15 cellular contexts compared by ENCODE assay signal in the genomic region with DNA sequence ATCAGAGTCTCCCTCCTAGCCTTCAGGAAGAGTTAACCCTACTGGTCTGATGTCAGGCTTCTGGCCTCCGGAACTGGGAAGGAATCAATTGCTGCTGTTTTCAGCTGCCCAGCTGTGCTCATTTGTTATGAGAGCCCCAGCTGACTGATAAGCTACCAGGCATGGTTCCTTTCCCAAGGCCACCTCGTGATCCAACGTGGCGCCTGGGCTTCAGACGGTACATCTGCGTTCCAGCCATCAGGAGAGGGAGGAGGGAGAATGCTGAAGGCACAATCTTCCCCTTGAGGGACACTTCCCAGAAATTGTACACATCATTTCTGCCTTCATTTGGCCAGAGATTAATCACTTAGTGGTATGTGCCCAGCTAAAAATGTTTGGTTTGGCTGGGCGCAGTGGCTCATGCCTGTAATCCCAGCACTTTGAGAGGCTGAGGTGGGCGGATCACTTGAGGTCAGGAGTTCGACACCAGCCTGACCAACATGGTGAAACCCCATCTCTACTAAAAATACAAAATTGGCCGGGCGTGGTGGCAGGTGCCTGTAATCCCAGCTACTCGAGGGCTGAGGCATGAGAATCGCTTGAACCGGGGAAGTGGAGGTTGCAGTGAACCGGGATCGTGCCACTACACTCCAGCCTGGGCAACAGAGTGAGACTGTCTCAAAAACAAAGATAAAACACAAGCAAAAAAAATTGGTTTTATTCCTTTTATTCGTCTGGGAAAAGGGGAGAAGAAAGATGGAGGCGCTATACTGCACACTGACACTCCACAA. TPM values are rescaled to one million over a fixed set of nuclear protein-coding genes. Genes with fewer than 3 reads are reported as not detected.
DNase-seq lines count a peak whose midpoint lies in the region; ATAC-seq and TF ChIP-seq lines count a peak whose summit lies in the region.
"Had no signal": no experiment of that assay in that cellular context is flagged by ENCODE, and none has a peak within 500 bp of the region (broad histone marks: within the 10 kb centered on the region; RNA-seq: fewer than 3 reads in every experiment).

No MANE protein-coding gene starts in this region.

- H3K4me3 Mint-ChIP-seq in Calu3 (ENCODE audit: low read depth, unreplicated experiment), result no peak overlapping the region

- H3K4me2 ChIP-seq in osteoblast (ENCODE audit: insufficient read depth, low read length), result no peak overlapping the region

- H3K4me1 ChIP-seq in SJCRH30, result peaks cover 21% of the 10 kb centered on the region
- H3K4me1 ChIP-seq in osteoblast (ENCODE audit: insufficient read depth, low read length), result peaks cover 33% of the 10 kb centered on the region

- H3K4me1 Mint-ChIP-seq in Calu3 (ENCODE audit: low read depth, unreplicated experiment), result peaks cover 8% of the 10 kb centered on the region

- DNase-seq in AG04449 (ENCODE audit: low read depth, low spot score), result peak; percentile 31
- peak; percentile 82 to 88 for DNase-seq in SJCRH30
- peak; percentile 74 for DNase-seq in fibroblast of mammary gland (ENCODE audit: low read depth)
- DNase-seq in osteoblast (ENCODE audit: insufficient read length, low spot score, missing footprints), result peak; percentile 78
- DNase-seq in NCI-H2196 (lab: John Stamatoyannopoulos, UW; ENCODE audit: unreplicated experiment), result no peak
- DNase-seq in Calu3, result no peak
- no peak for DNase-seq in activated naive CD4-positive, alpha-beta T cell treated with anti-CD3 and anti-CD28 coated beads, Interleukin-2, amount 50 U/mL, for 16 hours
- DNase-seq: cerebellar nuclear complex, mesendoderm, NCI-H774, retina had no signal

- no peaks in the 10 kb centered on the region for H3K79me2 ChIP-seq in osteoblast (ENCODE audit: insufficient read depth, low read length)

- H3K27me3 ChIP-seq in SJCRH30 (no peaks in the 10 kb centered on the region), osteoblast (ENCODE audit: insufficient read depth, low read length) (no peaks in the 10 kb centered on the region)
- H3K27me3 ChIP-seq: SJSA1, tibial nerve had no signal

- no peak overlapping the region for H3K27ac Mint-ChIP-seq in Calu3 (ENCODE audit: unreplicated experiment)

- BruUV-seq in Calu3 (replicated peaks; lab: Mats Ljungman, UMichigan), result no TSS peak

- H3K36me3 Mint-ChIP-seq in Calu3 (ENCODE audit: insufficient read depth, unreplicated experiment), result no peaks in the 10 kb centered on the region

- H3K9me3 Mint-ChIP-seq in Calu3 (ENCODE audit: low read depth, unreplicated experiment), result no peaks in the 10 kb centered on the region

- peak overlapping the region; percentile 44 for H2AFZ ChIP-seq in osteoblast (ENCODE audit: low read length)

- H3K36me3 ChIP-seq in SJCRH30 (no peaks in the 10 kb centered on the region), osteoblast (ENCODE audit: insufficient read depth, low read length) (no peaks in the 10 kb centered on the region)
- H3K36me3 ChIP-seq: SJSA1, tibial nerve had no signal

- peaks cover 52% of the 10 kb centered on the region for H3K27me3 Mint-ChIP-seq in Calu3 (ENCODE audit: unreplicated experiment)

- no peaks in the 10 kb centered on the region for H4K20me1 ChIP-seq in osteoblast (ENCODE audit: insufficient read depth, low read length)

- intact Hi-C loops in Calu3 (cut with micrococcal nuclease; ENCODE audit: unreplicated experiment), result no loop called here

- ATAC-seq in GM19463 (IDR thresholded peaks at IDR 0.05; ENCODE audit: unreplicated experiment), result no peak
- ATAC-seq: activated CD4-positive, CD25-positive, alpha-beta regulatory T cell treated with anti-CD3 and anti-CD28 coated beads, Interleukin-2, amount 50 U/mL, for 24 hours had no signal

- POLR2A ChIA-PET in AG04449 (lab: Yijun Ruan, JAX), result interaction anchor here (1.2 kb wide), 2 partner anchors 26 to 35 kb away, joined by 4 to 5 read pairs; no protein-coding TSS in a partner anchor

- CTCF ChIA-PET in AG04449 (lab: Yijun Ruan, JAX), result interaction anchor here (0.7 to 3.6 kb wide), 2 partner anchors 48 to 84 kb away, joined by 3 to 21 read pairs; no protein-coding TSS in a partner anchor
- CTCF ChIA-PET in Calu3 (lab: Charles Lee), result no interaction called here

- peak overlapping the region; percentile 47 for H3K27ac ChIP-seq in SJCRH30
- H3K27ac ChIP-seq in osteoblast (ENCODE audit: low read depth, low read length), result peak overlapping the region; percentile 49
- H3K27ac ChIP-seq: SJSA1 had no signal

- no peak for TF ChIP-seq CTCF in AG04449 (IDR thresholded peaks at IDR 0.05; ENCODE audit: insufficient read depth, low read length, missing control alignments)
- no peak for TF ChIP-seq CTCF in fibroblast of mammary gland (conservative IDR thresholded peaks at IDR 0.05; ENCODE audit: control insufficient read depth, insufficient read depth, low read depth, low read length)
- TF ChIP-seq CTCF in osteoblast (IDR thresholded peaks at IDR 0.05; ENCODE audit: extremely low read depth, low read depth, low read length), result no peak
- no peak for TF ChIP-seq CTCF in Calu3 (IDR thresholded peaks at IDR 0.05; ENCODE audit: unreplicated experiment)

- H3K4me3 ChIP-seq in AG04449 (ENCODE audit: low read depth, low read length) (no peak overlapping the region), SJCRH30 (no peak overlapping the region), fibroblast of mammary gland (ENCODE audit: control insufficient read depth, low read depth, low read length) (no peak overlapping the region), osteoblast (ENCODE audit: insufficient read depth, low read length) (no peak overlapping the region)
- H3K4me3 ChIP-seq: SJSA1, tibial nerve had no signal

- no peaks in the 10 kb centered on the region for H3K9me3 ChIP-seq in SJCRH30 (replicated peaks)
- H3K9me3 ChIP-seq in osteoblast (ENCODE audit: low read depth, low read length), result no peaks in the 10 kb centered on the region
- H3K9me3 ChIP-seq: SJSA1, tibial nerve had no signal

RNA-seq across cellular contexts. Expression of gene ARMC9, which starts 10.5 kb away (rescaled TPM):
- total RNA-seq in SJCRH30 (2014; rRNA removed; shearing (Covaris generic)), result 16.3 and 19.9 TPM in 2 replicates
- total RNA-seq in osteoblast (221 and 240 TPM in 2 replicates), Calu3 (2022) (12.8 and 13.6 TPM in 2 replicates)

Comparison
In these comparisons a context has a peak if more than half of its experiments do, and no peak if none do; other contexts are left out.
1. DNase-seq: peak in AG04449 (single experiment), SJCRH30 (2 of 2), fibroblast of mammary gland (single experiment) and osteoblast (single experiment); none in NCI-H2196 (single experiment), Calu3 (single experiment) and activated naive CD4-positive, alpha-beta T cell treated with anti-CD3 and anti-CD28 coated beads, Interleukin-2, amount 50 U/mL, for 16 hours (single experiment).
2. RNA of gene ARMC9, which starts 10.5 kb away (total RNA-seq): 221 to 240 TPM in osteoblast; 16.3 to 19.9 TPM in SJCRH30 and 12.8 to 13.6 TPM in Calu3; every median in the first group is over 10 times any median in the second.